In genomic region chr11:3797329-3798090, GRCh38 we compare ENCODE assay signal across 8 cellular contexts. TPM values are rescaled to one million over a fixed set of nuclear protein-coding genes. Genes with fewer than 3 reads are reported as not detected.
DNase-seq lines count a peak whose midpoint lies in the region; ATAC-seq, FAIRE-seq and TF ChIP-seq lines count a peak whose summit lies in the region.

Gene NUP98, minus strand, starts transcription at chr11:3797554. Its CDS starts 15,437 bp downstream, at chr11:3782117.

- peak; percentile 93 for ATAC-seq in GM21515 (IDR thresholded peaks at IDR 0.05; ENCODE audit: unreplicated experiment)

- H3K36me3 ChIP-seq in OCI-LY3 (replicated peaks; ENCODE audit: low read depth, low read length) = peaks cover 30% of the 10 kb centered on the region
- H3K36me3 ChIP-seq in mesodermal cell (ENCODE audit: control insufficient read depth, insufficient read depth, low read length) = peaks cover 29% of the 10 kb centered on the region

- H2AFZ ChIP-seq in OCI-LY3 (ENCODE audit: low read depth, low read length) = peak within 1 kb of the TSS; percentile 75

- peak within 1 kb of the TSS; percentile 90 for H3K4me2 ChIP-seq in OCI-LY3 (ENCODE audit: low read length)

- WGBS in mesodermal cell (ENCODE audit: insufficient coverage in 2 of 2), 2 experiments = 0% methylated on average over 47 to 76 of the region's 86 CpGs

- peak; percentile 97 for DNase-seq in D341Med (ENCODE audit: low spot score)
- DNase-seq in HuH-7 (ENCODE audit: low spot score) = peak; percentile 93
- DNase-seq in activated CD8-positive, alpha-beta memory T cell treated with anti-CD3 and anti-CD28 coated beads, Interleukin-2, amount 50 U/mL, for 48 hours = peak; percentile 99
- peak; percentile 99 to 100 for DNase-seq in stimulated activated CD8-positive, alpha-beta memory T cell treated with anti-CD3 and anti-CD28 coated beads, Interleukin-15, amount 100 ng/mL, for 4 hours (ENCODE audit: low read depth in 2 of 2)

- H3K27ac ChIP-seq in OCI-LY3 (ENCODE audit: low read length) = peak within 1 kb of the TSS; percentile 74
- peak within 1 kb of the TSS; percentile 94 for H3K27ac ChIP-seq in mesodermal cell (ENCODE audit: low read depth, low read length, severe bottlenecking)

- TF ChIP-seq CTCF in OCI-LY3 (IDR thresholded peaks at IDR 0.05; ENCODE audit: low read depth, low read length) = no peak

- no peaks in the 10 kb centered on the region for H3K9me3 ChIP-seq in OCI-LY3 (ENCODE audit: insufficient read depth, low read length)
- no peaks in the 10 kb centered on the region for H3K9me3 ChIP-seq in mesodermal cell (ENCODE audit: control insufficient read depth, low read length)

- H3K4me3 ChIP-seq in OCI-LY3 (ENCODE audit: low read length) = peak within 1 kb of the TSS; percentile 95
- H3K4me3 ChIP-seq in mesodermal cell (ENCODE audit: extremely low read depth, insufficient read depth, low read length, poor library complexity, severe bottlenecking) = peak within 1 kb of the TSS; percentile 74

- peak within 1 kb of the TSS; percentile 98 for H3K9ac ChIP-seq in OCI-LY3 (ENCODE audit: low read length)

- H4K20me1 ChIP-seq in OCI-LY3 (ENCODE audit: insufficient read depth, low read length) = peaks cover 40% of the 10 kb centered on the region

- peak; percentile 97 for FAIRE-seq in endometrium (lab: Jason Lieb, UNC)

- H3K4me1 ChIP-seq in OCI-LY3 (ENCODE audit: low read length) = peaks cover 16% of the 10 kb centered on the region
- peaks cover 4% of the 10 kb centered on the region for H3K4me1 ChIP-seq in mesodermal cell (ENCODE audit: control insufficient read depth, insufficient read depth, low read length, poor library complexity, severe bottlenecking)

- H3K79me2 ChIP-seq in OCI-LY3 (ENCODE audit: low read length) = peaks cover 61% of the 10 kb centered on the region

- no peaks in the 10 kb centered on the region for H3K27me3 ChIP-seq in OCI-LY3 (ENCODE audit: low read depth, low read length)

RNA-seq across cellular contexts. Expression of gene NUP98, which starts in this region (rescaled TPM):
- polyA plus RNA-seq in mesodermal cell (2013, experiment 1 of 2) = 71.2 TPM
- polyA plus RNA-seq in mesodermal cell (2013, experiment 2 of 2) = 61.0 TPM

Comparison
In these comparisons a context has a peak if more than half of its experiments do, and no peak if none do; other contexts are left out.
1. Peak in every context shown above with its lines: DNase-seq, ATAC-seq, H3K4me3 ChIP-seq and H3K27ac ChIP-seq.